Comparison of ENCODE assay signal across 19 cellular contexts in genomic region chr2:147916723-147917122, GRCh38.
"Had no signal": no experiment of that assay in that cellular context is flagged by ENCODE, and none has a peak within 500 bp of the region (broad histone marks: within the 10 kb centered on the region; RNA-seq: fewer than 3 reads in every experiment).

No MANE protein-coding gene starts in this region.

- ATAC-seq: foreskin keratinocyte; gastroesophageal sphincter; heart left ventricle; left lobe of liver; natural killer cell; pancreas; right lobe of liver; stimulated activated naive B cell treated with anti-CD40 and anti-IgM and Interleukin-4, amounts not matched to agents 10 μg/mL and 1 μg/mL and 100 μg/mL, for 72 hours; stimulated activated naive CD8-positive, alpha-beta T cell treated with anti-CD3 and anti-CD28 coated beads, Interleukin-15, amount 100 ng/mL, for 72 hours had no signal

- H3K4me3 Mint-ChIP-seq: dendritic cell treated with granulocyte-macrophage colony-stimulating factor and Interleukin-4, amounts not matched to agents 40 ng/mL and 50 ng/mL, for 4 days; memory B cell; natural killer cell; neural crest cell; stimulated activated naive B cell treated with anti-CD40 and anti-IgM and Interleukin-4, amounts not matched to agents 10 μg/mL and 1 μg/mL and 100 μg/mL, for 72 hours; stimulated activated naive CD8-positive, alpha-beta T cell treated with anti-CD3 and anti-CD28 coated beads, Interleukin-15, amount 100 ng/mL, for 72 hours had no signal

- H3K4me1 Mint-ChIP-seq: memory B cell; stimulated activated naive B cell treated with anti-CD40 and anti-IgM and Interleukin-4, amounts not matched to agents 10 μg/mL and 1 μg/mL and 100 μg/mL, for 72 hours; stimulated activated naive CD8-positive, alpha-beta T cell treated with anti-CD3 and anti-CD28 coated beads, Interleukin-15, amount 100 ng/mL, for 72 hours had no signal

- H3K27ac Mint-ChIP-seq: dendritic cell treated with granulocyte-macrophage colony-stimulating factor and Interleukin-4, amounts not matched to agents 40 ng/mL and 50 ng/mL, for 4 days; memory B cell; natural killer cell; progenitor cell of endocrine pancreas; stimulated activated naive B cell treated with anti-CD40 and anti-IgM and Interleukin-4, amounts not matched to agents 10 μg/mL and 1 μg/mL and 100 μg/mL, for 72 hours; stimulated activated naive CD8-positive, alpha-beta T cell treated with anti-CD3 and anti-CD28 coated beads, Interleukin-15, amount 100 ng/mL, for 72 hours had no signal

- H3K27me3 Mint-ChIP-seq: dendritic cell treated with granulocyte-macrophage colony-stimulating factor and Interleukin-4, amounts not matched to agents 40 ng/mL and 50 ng/mL, for 4 days; memory B cell; progenitor cell of endocrine pancreas; stimulated activated naive B cell treated with anti-CD40 and anti-IgM and Interleukin-4, amounts not matched to agents 10 μg/mL and 1 μg/mL and 100 μg/mL, for 72 hours; stimulated activated naive CD8-positive, alpha-beta T cell treated with anti-CD3 and anti-CD28 coated beads, Interleukin-15, amount 100 ng/mL, for 72 hours had no signal

- H3K9me3 Mint-ChIP-seq: dendritic cell treated with granulocyte-macrophage colony-stimulating factor and Interleukin-4, amounts not matched to agents 40 ng/mL and 50 ng/mL, for 4 days; memory B cell; natural killer cell; neural crest cell; stimulated activated naive B cell treated with anti-CD40 and anti-IgM and Interleukin-4, amounts not matched to agents 10 μg/mL and 1 μg/mL and 100 μg/mL, for 72 hours; stimulated activated naive CD8-positive, alpha-beta T cell treated with anti-CD3 and anti-CD28 coated beads, Interleukin-15, amount 100 ng/mL, for 72 hours had no signal

- DNase-seq: effector CD8-positive, alpha-beta T cell; foreskin keratinocyte; heart left ventricle; kidney; natural killer cell; pancreas; right lobe of liver; small intestine; stimulated activated CD4-positive, alpha-beta T cell treated with anti-CD3 and anti-CD28 coated beads, Interleukin-15, amount 100 ng/mL, for 24 hours; stimulated activated CD4-positive, alpha-beta T cell treated with anti-CD3 and anti-CD28 coated beads, Interleukin-2, amount 100 ng/mL, for 48 hours; stimulated activated naive B cell treated with anti-CD40 and anti-IgM and Interleukin-4, amounts not matched to agents 10 μg/mL and 1 μg/mL and 100 μg/mL, for 72 hours; stimulated activated naive CD8-positive, alpha-beta T cell treated with anti-CD3 and anti-CD28 coated beads, Interleukin-15, amount 100 ng/mL, for 72 hours; trophoblast cell had no signal

- H3K36me3 Mint-ChIP-seq: memory B cell, natural killer cell had no signal
